ENCODE assay signal across 21 cellular contexts in the genomic region with DNA sequence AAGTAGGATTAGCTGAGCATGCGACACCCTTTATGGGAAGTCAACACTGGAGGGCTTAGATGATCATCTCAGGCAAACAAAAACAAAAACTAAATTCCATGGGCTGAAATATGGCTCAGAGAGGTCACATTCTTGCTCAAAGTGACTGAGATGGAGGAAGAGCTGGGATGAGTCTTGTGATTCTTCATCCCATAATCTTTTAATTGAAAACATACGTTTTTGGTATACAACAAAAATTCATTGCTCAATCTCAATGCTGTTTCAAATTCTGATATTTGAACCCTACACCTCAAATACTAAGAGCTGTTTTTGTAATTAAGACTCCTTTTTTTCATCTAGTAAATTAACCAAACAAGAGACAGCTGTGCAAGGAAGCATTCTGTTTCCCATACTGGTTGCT.
DNase-seq lines count a peak whose midpoint lies in the region; TF ChIP-seq lines count a peak whose summit lies in the region.
"Had no signal": no experiment of that assay in that cellular context is flagged by ENCODE, and none has a peak within 500 bp of the region (broad histone marks: within the 10 kb centered on the region; RNA-seq: fewer than 3 reads in every experiment).

No MANE protein-coding gene starts in this region.

- no peak overlapping the region for H3K4me3 ChIP-seq in AG10803 (ENCODE audit: low read length)
- no peak overlapping the region for H3K4me3 ChIP-seq in adipocyte (ENCODE audit: low read length)
- no peak overlapping the region for H3K4me3 ChIP-seq in Karpas-422 (ENCODE audit: low read length)
- H3K4me3 ChIP-seq: A549 had no signal

- no peak overlapping the region for H3K4me2 ChIP-seq in Karpas-422 (ENCODE audit: low read depth, low read length, poor library complexity, severe bottlenecking)
- H3K4me2 ChIP-seq: A549 had no signal

- H3K9me2 ChIP-seq in Karpas-422 (replicated peaks; ENCODE audit: insufficient read depth, low read length): no peaks in the 10 kb centered on the region

- H3K9ac ChIP-seq in adipocyte (ENCODE audit: low read length) (no peak overlapping the region), Karpas-422 (ENCODE audit: low read length) (no peak overlapping the region)

- no peaks in the 10 kb centered on the region for H4K20me1 ChIP-seq in Karpas-422 (ENCODE audit: insufficient read depth, low read depth, low read length)

- TF ChIP-seq CTCF in AG10803 (conservative IDR thresholded peaks at IDR 0.05; ENCODE audit: low read length): no peak

- no peak overlapping the region for H3K27ac ChIP-seq in Karpas-422 (ENCODE audit: low read length)
- H3K27ac ChIP-seq: A549, C4-2B had no signal

- H3K4me1 ChIP-seq in adipocyte (ENCODE audit: control insufficient read depth, insufficient read depth, low read length) (peaks cover 19% of the 10 kb centered on the region), Karpas-422 (ENCODE audit: low read length) (no peaks in the 10 kb centered on the region)
- H3K4me1 ChIP-seq: A549 had no signal

- H3K27me3 ChIP-seq in adipocyte (replicated peaks; ENCODE audit: control insufficient read depth, insufficient read depth, low read length): no peaks in the 10 kb centered on the region
- no peaks in the 10 kb centered on the region for H3K27me3 ChIP-seq in Karpas-422 (ENCODE audit: low read length)

- H3K9me3 ChIP-seq in adipocyte (ENCODE audit: control insufficient read depth, low read length): no peaks in the 10 kb centered on the region
- H3K9me3 ChIP-seq in Karpas-422 (ENCODE audit: low read length): no peaks in the 10 kb centered on the region
- H3K9me3 ChIP-seq: A549 had no signal

- H2AFZ ChIP-seq in Karpas-422 (ENCODE audit: low read length): no peak overlapping the region

- H3K36me3 ChIP-seq in adipocyte (ENCODE audit: control insufficient read depth, insufficient read depth, low read length, severe bottlenecking) (no peaks in the 10 kb centered on the region), Karpas-422 (ENCODE audit: insufficient read depth, low read length) (no peaks in the 10 kb centered on the region)

- peak; percentile 84 for DNase-seq in AG10803 (ENCODE audit: low read depth)
- peak; percentile 52 for DNase-seq in GM03348 (ENCODE audit: low spot score)
- peak; percentile 63 for DNase-seq in adipocyte (ENCODE audit: low read depth)
- DNase-seq in fibroblast of peridontal ligament (ENCODE audit: extremely low read depth): peak; percentile 46
- no peak for DNase-seq in Karpas-422
- no peak for DNase-seq in NCI-H446 (lab: John Stamatoyannopoulos, UW)
- DNase-seq in kidney tubule cell (ENCODE audit: low spot score): no peak
- DNase-seq in RPMI8226: no peak
- DNase-seq: AML-193; Calu3; CD8-positive, alpha-beta memory T cell; GOT3; Kasumi-1; NCI-H1694; NCI-H2081 treated with DMSO at 0.1 percent for 48 hours; NCI-H2171 treated with DMSO at 0.1 percent for 48 hours; NCI-H526; OCI-M1; Right ventricle myocardium superior had no signal

- no peaks in the 10 kb centered on the region for H3K79me2 ChIP-seq in Karpas-422 (ENCODE audit: low read length)

Comparison
In these comparisons a context has a peak if more than half of its experiments do, and no peak if none do; other contexts are left out.
1. DNase-seq: peak in AG10803 (single experiment), GM03348 (single experiment), adipocyte (single experiment) and fibroblast of peridontal ligament (single experiment); none in Karpas-422 (single experiment), NCI-H446 (0 of 2), kidney tubule cell (single experiment) and RPMI8226 (single experiment).